ENCODE assay signal across 27 cellular contexts in genomic region chr17:66449418-66449977, GRCh38.
DNase-seq lines count a peak whose midpoint lies in the region; ATAC-seq and TF ChIP-seq lines count a peak whose summit lies in the region.
"Had no signal": no experiment of that assay in that cellular context is flagged by ENCODE, and none has a peak within 500 bp of the region (broad histone marks: within the 10 kb centered on the region; RNA-seq: fewer than 3 reads in every experiment).

No MANE protein-coding gene starts in this region.

- TF ChIP-seq CTCF in HFFc6 (IDR thresholded peaks at IDR 0.05) (no peak), endodermal cell (conservative IDR thresholded peaks at IDR 0.05) (no peak), type B pancreatic cell (conservative IDR thresholded peaks at IDR 0.05) (no peak)

- WGBS in endodermal cell (ENCODE audit: insufficient coverage in 1 of 2, insufficient read length in 1 of 2), 2 experiments, result 61 to 73% methylated on average over 2 to 8 of the region's 8 CpGs

- peak; percentile 17 for DNase-seq in NCI-H748 (lab: John Stamatoyannopoulos, UW; ENCODE audit: unreplicated experiment)
- DNase-seq in NCI-H748 treated with DMSO at 0.1 percent for 48 hours (lab: John Stamatoyannopoulos, UW), result no peak
- no peak for DNase-seq in HFFc6
- no peak for DNase-seq in T-cell
- peak; percentile 73 for DNase-seq in endodermal cell
- DNase-seq in kidney tubule cell (ENCODE audit: low spot score), result no peak
- no peak for DNase-seq in type B pancreatic cell (ENCODE audit: extremely low spot score, unreplicated experiment)
- no peak for DNase-seq in sciatic nerve (ENCODE audit: low spot score)
- DNase-seq: 8988T; activated CD8-positive, alpha-beta T cell treated with anti-CD3 and anti-CD28 coated beads, Interleukin-2, amount 10 ng/mL, durations not matched to agents 7 days and 5 days; activated effector memory CD4-positive, alpha-beta T cell treated with anti-CD3 and anti-CD28 coated beads, Interleukin-2, amount 50 U/mL, for 16 hours; EL; foreskin fibroblast; MV-4-11; NCI-H1436 treated with DMSO at 0.1 percent for 48 hours; NCI-H446; OCI-M1; SK-N-SH; stimulated activated CD8-positive, alpha-beta memory T cell treated with anti-CD3 and anti-CD28 coated beads, Interleukin-4, amount 100 ng/mL, for 48 hours; stomach; uterus had no signal

- no peaks in the 10 kb centered on the region for H3K36me3 ChIP-seq in endodermal cell (ENCODE audit: control insufficient read depth, insufficient read depth, low read length)
- H3K36me3 ChIP-seq: esophagus muscularis mucosa, stomach, uterus had no signal

- H3K4me1 Mint-ChIP-seq in HFFc6 (ENCODE audit: low read depth), result peaks cover 64% of the 10 kb centered on the region
- H3K4me1 Mint-ChIP-seq in T-cell, result peaks cover 75 to 78% (median 77%) of the 10 kb centered on the region in 3 donors
- H3K4me1 Mint-ChIP-seq in endodermal cell, result peaks cover 44% of the 10 kb centered on the region
- H3K4me1 Mint-ChIP-seq in type B pancreatic cell (ENCODE audit: unreplicated experiment), result peaks cover 37% of the 10 kb centered on the region

- peaks cover 5% of the 10 kb centered on the region; the same call in 1 of the 2 replicates for H3K27me3 Mint-ChIP-seq in HFFc6 (ENCODE audit: insufficient read depth)
- H3K27me3 Mint-ChIP-seq in T-cell, result no peaks in the 10 kb centered on the region
- no peaks in the 10 kb centered on the region for H3K27me3 Mint-ChIP-seq in endodermal cell (ENCODE audit: insufficient read depth)
- peaks cover 10% of the 10 kb centered on the region for H3K27me3 Mint-ChIP-seq in type B pancreatic cell
- H3K27me3 Mint-ChIP-seq: central memory CD8-positive, alpha-beta T cell; dendritic cell treated with granulocyte-macrophage colony-stimulating factor and Interleukin-4, amounts not matched to agents 40 ng/mL and 50 ng/mL, for 4 days had no signal

- H3K36me3 Mint-ChIP-seq in HFFc6 (ENCODE audit: low read depth) (peaks cover 41% of the 10 kb centered on the region), T-cell (peaks cover 12% of the 10 kb centered on the region), endodermal cell (ENCODE audit: low read depth) (no peaks in the 10 kb centered on the region), type B pancreatic cell (no peaks in the 10 kb centered on the region)

- H3K4me3 Mint-ChIP-seq in HFFc6 (no peak overlapping the region), T-cell (peak overlapping the region in 1 of 3 donors; percentile 6), endodermal cell (no peak overlapping the region), type B pancreatic cell (no peak overlapping the region)
- H3K4me3 Mint-ChIP-seq: activated CD8-positive, alpha-beta T cell treated with anti-CD3 and anti-CD28 coated beads, Interleukin-2, amount 10 ng/mL, durations not matched to agents 7 days and 5 days; central memory CD8-positive, alpha-beta T cell; dendritic cell treated with granulocyte-macrophage colony-stimulating factor and Interleukin-4, amounts not matched to agents 40 ng/mL and 50 ng/mL, for 4 days had no signal

- peaks cover 5% of the 10 kb centered on the region for H3K4me1 ChIP-seq in endodermal cell (ENCODE audit: control insufficient read depth, insufficient read depth, low read length)
- H3K4me1 ChIP-seq: uterus had no signal

- H3K4me3 ChIP-seq in endodermal cell (ENCODE audit: low read length), result no peak overlapping the region
- H3K4me3 ChIP-seq: esophagus muscularis mucosa, stomach, uterus had no signal

- H3K9me3 ChIP-seq in endodermal cell (ENCODE audit: control insufficient read depth, low read length), result no peaks in the 10 kb centered on the region
- H3K9me3 ChIP-seq: esophagus muscularis mucosa, SK-N-SH, stomach, uterus had no signal

- no peaks in the 10 kb centered on the region for H3K9me3 Mint-ChIP-seq in HFFc6
- no peaks in the 10 kb centered on the region for H3K9me3 Mint-ChIP-seq in T-cell
- no peaks in the 10 kb centered on the region for H3K9me3 Mint-ChIP-seq in endodermal cell
- peaks cover 5% of the 10 kb centered on the region for H3K9me3 Mint-ChIP-seq in type B pancreatic cell
- H3K9me3 Mint-ChIP-seq: central memory CD8-positive, alpha-beta T cell had no signal

- H3K27ac ChIP-seq in endodermal cell (ENCODE audit: low read depth, low read length), result no peak overlapping the region
- H3K27ac ChIP-seq: C4-2B, esophagus muscularis mucosa, HL-60, stomach, uterus had no signal

- H3K27ac Mint-ChIP-seq in HFFc6, result peak overlapping the region; percentile 30
- peak overlapping the region; percentile 29 to 53 for H3K27ac Mint-ChIP-seq in T-cell
- H3K27ac Mint-ChIP-seq in endodermal cell, result no peak overlapping the region
- no peak overlapping the region for H3K27ac Mint-ChIP-seq in type B pancreatic cell
- H3K27ac Mint-ChIP-seq: activated CD8-positive, alpha-beta T cell treated with anti-CD3 and anti-CD28 coated beads, Interleukin-2, amount 10 ng/mL, durations not matched to agents 7 days and 5 days; dendritic cell treated with granulocyte-macrophage colony-stimulating factor and Interleukin-4, amounts not matched to agents 40 ng/mL and 50 ng/mL, for 4 days had no signal

- POLR2A ChIA-PET in T-cell (lab: Charles Lee), result no interaction called here

- no peak for ATAC-seq in T-cell (replicated peaks in 1 of 4)
- no peak for ATAC-seq in sciatic nerve
- ATAC-seq: activated CD8-positive, alpha-beta T cell treated with anti-CD3 and anti-CD28 coated beads, Interleukin-2, amount 10 ng/mL, durations not matched to agents 7 days and 5 days; right cardiac atrium had no signal

- no peaks in the 10 kb centered on the region for H3K27me3 ChIP-seq in endodermal cell (ENCODE audit: control insufficient read depth, insufficient read depth, low read length, poor library complexity, severe bottlenecking)
- H3K27me3 ChIP-seq: esophagus muscularis mucosa, stomach, uterus had no signal

- intact Hi-C loops in sciatic nerve (cut with DNase I), result no loop called here

- CTCF ChIA-PET in T-cell (lab: Charles Lee), result interaction anchor here in 1 of 2 donors (0.6 to 0.7 kb wide), 2 partner anchors 161 to 201 kb away, joined by 3 to 10 read pairs; no protein-coding TSS in a partner anchor

- H3K9ac ChIP-seq in endodermal cell (ENCODE audit: extremely low read depth, low read length, poor library complexity, severe bottlenecking), result no peak overlapping the region
- H3K9ac ChIP-seq: SK-N-SH had no signal

Comparison
In these comparisons a context has a peak if more than half of its experiments do, and no peak if none do; other contexts are left out.
1. DNase-seq: peak in NCI-H748 (single experiment) and endodermal cell (single experiment); none in NCI-H748 treated with DMSO at 0.1 percent for 48 hours (single experiment), HFFc6 (single experiment), T-cell (0 of 34), kidney tubule cell (single experiment), type B pancreatic cell (single experiment) and sciatic nerve (single experiment).
2. H3K27ac Mint-ChIP-seq: peak in HFFc6 (single experiment) and T-cell (2 of 2); none in endodermal cell (single experiment) and type B pancreatic cell (single experiment).